25 cellular contexts compared by ENCODE assay signal in the genomic region with DNA sequence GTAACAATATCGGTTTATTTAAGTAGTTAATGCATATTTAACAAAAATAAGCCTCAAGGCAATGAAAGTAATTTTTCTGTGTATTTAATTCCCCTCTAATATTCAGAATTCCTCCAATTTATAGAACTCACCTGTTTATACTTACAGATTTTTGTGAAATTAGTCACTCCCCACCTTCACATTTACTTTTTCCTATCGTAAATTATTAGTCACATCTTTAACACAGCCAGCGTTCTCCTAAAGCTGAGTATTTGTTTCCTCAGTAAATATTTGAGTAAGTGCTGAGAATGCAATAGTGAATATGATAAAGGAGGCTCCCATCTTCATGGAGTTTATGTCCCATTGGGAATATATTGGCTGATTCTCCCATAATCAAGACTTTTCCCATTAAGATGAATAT.
"Had no signal": no experiment of that assay in that cellular context is flagged by ENCODE, and none has a peak within 500 bp of the region (broad histone marks: within the 10 kb centered on the region; RNA-seq: fewer than 3 reads in every experiment).

No MANE protein-coding gene starts in this region.

- H3K4me3 Mint-ChIP-seq: activated B cell treated with CpG ODN at 0.5 μM for 24 hours; activated CD4-positive, alpha-beta memory T cell treated with anti-CD3 and anti-CD28 coated beads for 36 hours; activated CD4-positive, alpha-beta T cell treated with anti-CD3 and anti-CD28 coated beads, Interleukin-2, amount 10 ng/mL, durations not matched to agents 7 days and 5 days; activated naive CD4-positive, alpha-beta T cell treated with anti-CD3 and anti-CD28 coated beads for 36 hours; activated naive CD8-positive, alpha-beta T cell treated with anti-CD3 and anti-CD28 coated beads for 36 hours; activated T-cell treated with anti-CD3 and anti-CD28 coated beads, Interleukin-2, amount 50 U/mL, for 4 hours; T-cell had no signal

- H3K27ac Mint-ChIP-seq: activated B cell treated with CpG ODN at 0.5 μM for 24 hours; activated CD4-positive, alpha-beta memory T cell treated with anti-CD3 and anti-CD28 coated beads for 36 hours; activated CD4-positive, alpha-beta T cell treated with anti-CD3 and anti-CD28 coated beads, Interleukin-2, amount 10 ng/mL, durations not matched to agents 7 days and 5 days; activated naive CD4-positive, alpha-beta T cell treated with anti-CD3 and anti-CD28 coated beads for 36 hours; activated naive CD8-positive, alpha-beta T cell treated with anti-CD3 and anti-CD28 coated beads for 36 hours; T-cell had no signal

- H3K27me3 ChIP-seq: brain microvascular endothelial cell had no signal

- ATAC-seq: activated T-cell treated with anti-CD3 and anti-CD28 coated beads, Interleukin-2, amount 50 U/mL, for 4 hours; Right ventricle myocardium inferior; T-cell had no signal

- H3K4me3 ChIP-seq: SK-N-MC had no signal

- H3K36me3 Mint-ChIP-seq: activated CD4-positive, alpha-beta memory T cell treated with anti-CD3 and anti-CD28 coated beads for 36 hours; activated naive CD8-positive, alpha-beta T cell treated with anti-CD3 and anti-CD28 coated beads for 36 hours; T-cell had no signal

- H3K36me3 ChIP-seq: brain microvascular endothelial cell had no signal

- H3K4me1 Mint-ChIP-seq: activated B cell treated with CpG ODN at 0.5 μM for 24 hours; activated CD4-positive, alpha-beta T cell treated with anti-CD3 and anti-CD28 coated beads, Interleukin-2, amount 10 ng/mL, durations not matched to agents 7 days and 5 days; activated naive CD8-positive, alpha-beta T cell treated with anti-CD3 and anti-CD28 coated beads for 36 hours; T-cell had no signal

- DNase-seq: activated B cell treated with CpG ODN at 0.5 μM for 24 hours; activated CD4-positive, alpha-beta memory T cell treated with anti-CD3 and anti-CD28 coated beads for 36 hours; activated CD4-positive, alpha-beta T cell treated with anti-CD3 and anti-CD28 coated beads, Interleukin-2, amount 10 ng/mL, durations not matched to agents 7 days and 5 days; activated CD8-positive, alpha-beta memory T cell treated with anti-CD3 and anti-CD28 coated beads for 24 hours; activated effector memory CD4-positive, alpha-beta T cell treated with anti-CD3 and anti-CD28 coated beads, Interleukin-2, amount 50 U/mL, for 16 hours; activated naive CD4-positive, alpha-beta T cell treated with anti-CD3 and anti-CD28 coated beads for 36 hours; activated naive CD8-positive, alpha-beta T cell treated with anti-CD3 and anti-CD28 coated beads for 36 hours; activated T-cell treated with anti-CD3 and anti-CD28 coated beads, Interleukin-2, amount 50 U/mL, for 4 hours; brain microvascular endothelial cell; caudate nucleus; NCI-H1092; NCI-H1417 treated with DMSO at 0.1 percent for 48 hours; NCI-H1694; NCI-H2029; NCI-H2107; NCI-H2171 treated with DMSO at 0.1 percent for 48 hours; NCI-H226; NCI-H526; NCI-H774; OCI-M1; T-cell; T-helper 2 cell; T1000 had no signal

- H3K9me3 Mint-ChIP-seq: activated B cell treated with CpG ODN at 0.5 μM for 24 hours; activated CD4-positive, alpha-beta memory T cell treated with anti-CD3 and anti-CD28 coated beads for 36 hours; activated CD4-positive, alpha-beta T cell treated with anti-CD3 and anti-CD28 coated beads, Interleukin-2, amount 10 ng/mL, durations not matched to agents 7 days and 5 days; activated naive CD4-positive, alpha-beta T cell treated with anti-CD3 and anti-CD28 coated beads for 36 hours; activated naive CD8-positive, alpha-beta T cell treated with anti-CD3 and anti-CD28 coated beads for 36 hours; activated T-cell treated with anti-CD3 and anti-CD28 coated beads, Interleukin-2, amount 50 U/mL, for 4 hours; T-cell had no signal

- H3K27ac ChIP-seq: brain microvascular endothelial cell, SK-N-MC had no signal
